ENCODE assay signal across 17 cellular contexts in the genomic region with DNA sequence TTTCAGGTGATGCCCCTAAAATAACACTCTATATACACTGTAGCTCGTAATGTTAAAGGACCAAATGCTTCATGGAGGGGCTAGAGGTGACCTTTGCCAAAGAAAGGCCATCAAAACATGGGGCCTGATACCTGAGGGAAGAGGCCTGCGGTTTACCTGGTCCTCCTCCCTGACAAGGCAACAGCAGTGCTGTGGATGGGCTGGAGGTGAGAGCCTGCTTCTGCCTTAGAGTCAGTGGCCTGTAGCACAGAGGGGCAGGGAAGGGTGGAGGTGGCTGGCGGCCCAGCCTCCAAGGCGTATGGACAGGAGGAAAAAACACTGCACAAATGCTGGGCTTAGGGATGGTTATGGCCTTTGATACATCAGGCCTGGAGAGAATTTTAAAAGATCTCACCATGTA.
"Had no signal": no experiment of that assay in that cellular context is flagged by ENCODE, and none has a peak within 500 bp of the region (broad histone marks: within the 10 kb centered on the region; RNA-seq: fewer than 3 reads in every experiment).

No MANE protein-coding gene starts in this region.

- H3K9me3 ChIP-seq: heart left ventricle, neutrophil, pancreas, right lobe of liver, thyroid gland, vagina had no signal

- H3K79me2 ChIP-seq: hepatocyte had no signal

- H3K27me3 Mint-ChIP-seq: effector memory CD8-positive, alpha-beta T cell had no signal

- H3K27ac ChIP-seq: heart left ventricle, hepatocyte, neutrophil, pancreas, right lobe of liver, thyroid gland, vagina had no signal

- H3K27ac Mint-ChIP-seq: effector memory CD8-positive, alpha-beta T cell; naive thymus-derived CD8-positive, alpha-beta T cell had no signal

- H3K9me3 Mint-ChIP-seq: effector memory CD8-positive, alpha-beta T cell had no signal

- H3K36me3 Mint-ChIP-seq: naive thymus-derived CD8-positive, alpha-beta T cell had no signal

- H3K4me1 ChIP-seq: pancreas, thyroid gland, vagina had no signal

- H3K4me2 ChIP-seq: hepatocyte had no signal

- H3K4me3 Mint-ChIP-seq: effector memory CD8-positive, alpha-beta T cell; naive thymus-derived CD8-positive, alpha-beta T cell had no signal

- H2AFZ ChIP-seq: hepatocyte had no signal

- H3K4me3 ChIP-seq: heart left ventricle, hepatocyte, pancreas, right lobe of liver, thyroid gland, vagina had no signal

- H3K36me3 ChIP-seq: heart left ventricle, neutrophil, pancreas, right lobe of liver, thyroid gland, vagina had no signal

- H3K27me3 ChIP-seq: heart left ventricle, hepatocyte, neutrophil, pancreas, right lobe of liver, thyroid gland, vagina had no signal

- H3K4me1 Mint-ChIP-seq: naive thymus-derived CD8-positive, alpha-beta T cell had no signal

- ATAC-seq: effector memory CD8-positive, alpha-beta T cell; heart left ventricle; naive thymus-derived CD8-positive, alpha-beta T cell had no signal

- DNase-seq: cerebellar nuclear complex; cortex of kidney; effector memory CD8-positive, alpha-beta T cell; erythroblast; heart left ventricle; kidney; mesenchymal stem cell; naive thymus-derived CD8-positive, alpha-beta T cell; pancreas; right lobe of liver; stimulated activated CD4-positive, alpha-beta T cell treated with anti-CD3 and anti-CD28 coated beads, Interleukin-4, amount 100 ng/mL, for 4 hours; stimulated activated naive CD4-positive, alpha-beta T cell treated with Interleukin-2 at 50 U/mL for 16 hours; thyroid gland; trophoblast cell had no signal
